In genomic region chr2:20668470-20668869, GRCh38 we compare ENCODE assay signal across 22 cellular contexts. TPM values are rescaled to one million over a fixed set of nuclear protein-coding genes. Genes with fewer than 3 reads are reported as not detected.
DNase-seq lines count a peak whose midpoint lies in the region; ATAC-seq and TF ChIP-seq lines count a peak whose summit lies in the region.
"Had no signal": no experiment of that assay in that cellular context is flagged by ENCODE, and none has a peak within 500 bp of the region (broad histone marks: within the 10 kb centered on the region; RNA-seq: fewer than 3 reads in every experiment).

No MANE protein-coding gene starts in this region.

- H3K27me3 Mint-ChIP-seq in WTC11 (ENCODE audit: low read depth) = peaks cover 96% of the 10 kb centered on the region
- peaks cover 32 to 51% (median 36%) of the 10 kb centered on the region in 3 donors for H3K27me3 Mint-ChIP-seq in immature natural killer cell (ENCODE audit: low read depth in 3 of 3)
- no peaks in the 10 kb centered on the region for H3K27me3 Mint-ChIP-seq in stimulated activated memory B cell treated with anti-CD40 and anti-IgM and Interleukin-4, amounts not matched to agents 10 μg/mL and 1 μg/mL and 100 μg/mL, for 72 hours

- H4K20me1 ChIP-seq in SK-N-SH (ENCODE audit: insufficient read depth) = no peaks in the 10 kb centered on the region

- H3K79me2 ChIP-seq in SK-N-SH (ENCODE audit: insufficient read depth) = no peaks in the 10 kb centered on the region
- H3K79me2 ChIP-seq: parathyroid adenoma had no signal

- no peak for TF ChIP-seq EP300 in SK-N-SH (IDR thresholded peaks at IDR 0.05; ENCODE audit: borderline replicate concordance in 1 of 2, low read depth in 1 of 2, low read length in 1 of 2)

- peaks cover 79% of the 10 kb centered on the region for H3K27me3 ChIP-seq in SK-N-SH (ENCODE audit: insufficient read depth)

- no peak for TF ChIP-seq CTCF in SK-N-SH (IDR thresholded peaks at IDR 0.05)
- TF ChIP-seq CTCF in WTC11 (IDR thresholded peaks at IDR 0.05) = no peak

- no peaks in the 10 kb centered on the region for H3K9me2 ChIP-seq in SK-N-SH

- H3K4me1 Mint-ChIP-seq in WTC11 = peaks cover 55% of the 10 kb centered on the region
- H3K4me1 Mint-ChIP-seq in immature natural killer cell = peaks cover 11 to 12% of the 10 kb centered on the region in 2 donors
- peaks cover 83% of the 10 kb centered on the region for H3K4me1 Mint-ChIP-seq in stimulated activated memory B cell treated with anti-CD40 and anti-IgM and Interleukin-4, amounts not matched to agents 10 μg/mL and 1 μg/mL and 100 μg/mL, for 72 hours

- no peaks in the 10 kb centered on the region for H3F3A ChIP-seq in SK-N-SH (replicated peaks; ENCODE audit: insufficient read depth)

- WGBS in SK-N-SH (ENCODE audit: low lambda C conversion rate) = 78% methylated on average over 6 of the region's 6 CpGs

- CTCF ChIA-PET in SK-N-SH (lab: Yijun Ruan, JAX) (interaction anchor here (0.8 to 9.8 kb wide), 6 partner anchors 6 to 449 kb away, joined by 3 to 427 read pairs (median 20); partner anchors contain the start of gene HS1BP3), WTC11 (lab: Charles Lee) (interaction anchor here (0.9 to 8.9 kb wide), 2 partner anchors 6 to 295 kb away, joined by 3 to 329 read pairs; no protein-coding TSS in a partner anchor)

- H3K27ac ChIP-seq in SK-N-SH (ENCODE audit: low read depth in 2 of 2, low read length in 1 of 2) = no peak overlapping the region
- H3K27ac ChIP-seq: 22Rv1; BLaER1 treated with 17β-estradiol and CSF1 and Interleukin-3, amounts not matched to agents 10 nM and 100 nM; brain microvascular endothelial cell; parathyroid adenoma had no signal

- H3K4me1 ChIP-seq in SK-N-SH (ENCODE audit: control insufficient read depth in 1 of 2, insufficient read depth in 2 of 2, low read depth in 1 of 2, low read length in 1 of 2) = peaks cover 0 to 26% of the 10 kb centered on the region in 2 experiments; a peak in 2 of 4 replicates

- H3K4me3 Mint-ChIP-seq in WTC11 (peak overlapping the region; percentile 53), immature natural killer cell (peak overlapping the region in 4 of 5 donors; percentile 55 to 70 (median 64))
- peak overlapping the region; percentile 67 for H3K4me3 Mint-ChIP-seq in stimulated activated memory B cell treated with anti-CD40 and anti-IgM and Interleukin-4, amounts not matched to agents 10 μg/mL and 1 μg/mL and 100 μg/mL, for 72 hours
- H3K4me3 Mint-ChIP-seq: T-helper 1 cell treated with Interleukin-12 subunit alpha and Interleukin-12 subunit beta and Interleukin-4 antibody, amounts not matched to agents 30 μg/mL and 1 μg/mL, for 36 hours had no signal

- H3K9me3 Mint-ChIP-seq in WTC11 = no peaks in the 10 kb centered on the region
- no peaks in the 10 kb centered on the region for H3K9me3 Mint-ChIP-seq in immature natural killer cell
- H3K9me3 Mint-ChIP-seq in stimulated activated memory B cell treated with anti-CD40 and anti-IgM and Interleukin-4, amounts not matched to agents 10 μg/mL and 1 μg/mL and 100 μg/mL, for 72 hours = no peaks in the 10 kb centered on the region
- H3K9me3 Mint-ChIP-seq: activated naive CD4-positive, alpha-beta T cell treated with anti-CD3 and anti-CD28 coated beads, Interleukin-2, amount 10 ng/mL, durations not matched to agents 7 days and 5 days; T-helper 1 cell treated with Interleukin-12 subunit alpha and Interleukin-12 subunit beta and Interleukin-4 antibody, amounts not matched to agents 30 μg/mL and 1 μg/mL, for 36 hours had no signal

- H3K4me3 ChIP-seq in SK-N-SH (ENCODE audit: low read depth in 2 of 2, low read length in 1 of 2) = no peak overlapping the region

- TF ChIP-seq RAD21 in SK-N-SH (IDR thresholded peaks at IDR 0.05; ENCODE audit: low read length) = no peak

- H3K27ac Mint-ChIP-seq in WTC11 = no peak overlapping the region
- H3K27ac Mint-ChIP-seq in immature natural killer cell = no peak overlapping the region
- peak overlapping the region; percentile 55 for H3K27ac Mint-ChIP-seq in stimulated activated memory B cell treated with anti-CD40 and anti-IgM and Interleukin-4, amounts not matched to agents 10 μg/mL and 1 μg/mL and 100 μg/mL, for 72 hours
- H3K27ac Mint-ChIP-seq: activated naive CD4-positive, alpha-beta T cell treated with anti-CD3 and anti-CD28 coated beads, Interleukin-2, amount 10 ng/mL, durations not matched to agents 7 days and 5 days; T-helper 1 cell treated with Interleukin-12 subunit alpha and Interleukin-12 subunit beta and Interleukin-4 antibody, amounts not matched to agents 30 μg/mL and 1 μg/mL, for 36 hours had no signal

- peak; percentile 48 for DNase-seq in SK-N-SH
- no peak for DNase-seq in WTC11 (ENCODE audit: low spot score)
- DNase-seq in immature natural killer cell = no peak
- no peak for DNase-seq in NCI-H748 (lab: John Stamatoyannopoulos, UW; ENCODE audit: unreplicated experiment)
- DNase-seq in GOT3 (lab: John Stamatoyannopoulos, UW) = no peak
- DNase-seq: activated naive CD4-positive, alpha-beta T cell treated with anti-CD3 and anti-CD28 coated beads, Interleukin-2, amount 10 ng/mL, durations not matched to agents 7 days and 5 days; brain microvascular endothelial cell; DND-41; esophagus squamous epithelium; islet precursor cell; KG1; NCI-H1105 treated with DMSO at 0.1 percent for 48 hours; RPMI8226 had no signal

- ATAC-seq in SK-N-SH treated with all-trans-retinoic acid at 6 μM for 48 hours (no peak), WTC11 (no peak), HG03135 (IDR thresholded peaks at IDR 0.05; ENCODE audit: unreplicated experiment) (no peak)
- ATAC-seq in stimulated activated memory B cell treated with anti-CD40 and anti-IgM and Interleukin-4, amounts not matched to agents 10 μg/mL and 1 μg/mL and 100 μg/mL, for 72 hours = no peak
- ATAC-seq: activated CD4-positive, CD25-positive, alpha-beta regulatory T cell treated with anti-CD3 and anti-CD28 coated beads, Interleukin-2, amount 50 U/mL, for 24 hours had no signal

- no peaks in the 10 kb centered on the region for H3K9me3 ChIP-seq in SK-N-SH
- H3K9me3 ChIP-seq: esophagus squamous epithelium, tibial nerve had no signal

- POLR2A ChIA-PET in SK-N-SH (lab: Yijun Ruan, JAX) = no interaction called here
- POLR2A ChIA-PET in WTC11 (lab: Charles Lee) = no interaction called here

- H2AFZ ChIP-seq in SK-N-SH (ENCODE audit: low read depth) = no peak overlapping the region

- H3K9ac ChIP-seq in SK-N-SH = no peak overlapping the region
- H3K9ac ChIP-seq: BLaER1 treated with 17β-estradiol and CSF1 and Interleukin-3, amounts not matched to agents 10 nM and 100 nM; parathyroid adenoma had no signal

- no peak overlapping the region for H3K4me2 ChIP-seq in SK-N-SH

- no peaks in the 10 kb centered on the region for H3K36me3 ChIP-seq in SK-N-SH (replicated peaks in 1 of 2; ENCODE audit: control insufficient read depth in 1 of 2, insufficient read depth in 2 of 2, low read length in 1 of 2)
- H3K36me3 ChIP-seq: BLaER1 treated with 17β-estradiol and CSF1 and Interleukin-3, amounts not matched to agents 10 nM and 100 nM; brain microvascular endothelial cell; esophagus squamous epithelium; tibial nerve had no signal

- H3K36me3 Mint-ChIP-seq in WTC11 (no peaks in the 10 kb centered on the region), immature natural killer cell (no peaks in the 10 kb centered on the region)
- H3K36me3 Mint-ChIP-seq in stimulated activated memory B cell treated with anti-CD40 and anti-IgM and Interleukin-4, amounts not matched to agents 10 μg/mL and 1 μg/mL and 100 μg/mL, for 72 hours = no peaks in the 10 kb centered on the region

TF ChIP-seq in SK-N-SH, 30 proteins besides CTCF, POLR2A, EP300 and RAD21 (continues in another document):
- TF ChIP-seq MXI1 (IDR thresholded peaks at IDR 0.05; ENCODE audit: low read depth, low read length) = no peak
- TF ChIP-seq ELF1 (IDR thresholded peaks at IDR 0.05) = no peak
- TF ChIP-seq CHD2 (IDR thresholded peaks at IDR 0.05; ENCODE audit: low read length, partially characterized antibody) = no peak
- no peak for TF ChIP-seq RXRA (IDR thresholded peaks at IDR 0.05; ENCODE audit: borderline replicate concordance, low read depth)

TF ChIP-seq in SK-N-SH treated with all-trans-retinoic acid at 6 μM for 48 hours, 23 proteins besides CTCF, POLR2A, EP300 and RAD21 (continues in another document):
- TF ChIP-seq ARNTL (CRISPR knock-in tag; IDR thresholded peaks at IDR 0.05; ENCODE audit: borderline replicate concordance, low read depth) (no peak), ESRRG (CRISPR knock-in tag; IDR thresholded peaks at IDR 0.05) (no peak)

TF ChIP-seq in WTC11, 78 proteins besides CTCF, POLR2A, EP300 and RAD21 (continues in another document):
- TF ChIP-seq, protein P1, sequence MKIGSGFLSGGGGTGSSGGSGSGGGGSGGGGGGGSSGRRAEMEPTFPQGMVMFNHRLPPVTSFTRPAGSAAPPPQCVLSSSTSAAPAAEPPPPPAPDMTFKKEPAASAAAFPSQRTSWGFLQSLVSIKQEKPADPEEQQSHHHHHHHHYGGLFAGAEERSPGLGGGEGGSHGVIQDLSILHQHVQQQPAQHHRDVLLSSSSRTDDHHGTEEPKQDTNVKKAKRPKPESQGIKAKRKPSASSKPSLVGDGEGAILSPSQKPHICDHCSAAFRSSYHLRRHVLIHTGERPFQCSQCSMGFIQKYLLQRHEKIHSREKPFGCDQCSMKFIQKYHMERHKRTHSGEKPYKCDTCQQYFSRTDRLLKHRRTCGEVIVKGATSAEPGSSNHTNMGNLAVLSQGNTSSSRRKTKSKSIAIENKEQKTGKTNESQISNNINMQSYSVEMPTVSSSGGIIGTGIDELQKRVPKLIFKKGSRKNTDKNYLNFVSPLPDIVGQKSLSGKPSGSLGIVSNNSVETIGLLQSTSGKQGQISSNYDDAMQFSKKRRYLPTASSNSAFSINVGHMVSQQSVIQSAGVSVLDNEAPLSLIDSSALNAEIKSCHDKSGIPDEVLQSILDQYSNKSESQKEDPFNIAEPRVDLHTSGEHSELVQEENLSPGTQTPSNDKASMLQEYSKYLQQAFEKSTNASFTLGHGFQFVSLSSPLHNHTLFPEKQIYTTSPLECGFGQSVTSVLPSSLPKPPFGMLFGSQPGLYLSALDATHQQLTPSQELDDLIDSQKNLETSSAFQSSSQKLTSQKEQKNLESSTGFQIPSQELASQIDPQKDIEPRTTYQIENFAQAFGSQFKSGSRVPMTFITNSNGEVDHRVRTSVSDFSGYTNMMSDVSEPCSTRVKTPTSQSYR (CRISPR knock-in tag; IDR thresholded peaks at IDR 0.05) = no peak
- TF ChIP-seq ELF4 (CRISPR knock-in tag; IDR thresholded peaks at IDR 0.05; ENCODE audit: low read depth) = no peak

RNA-seq across cellular contexts. Expression of gene GDF7, which starts 1.5 kb away (rescaled TPM):
- polyA plus RNA-seq in SK-N-SH (2012; rRNA removed) (0.02 and 0.03 TPM in 2 replicates), immature natural killer cell (not detected)
- 0.04 TPM in 2 replicates for polyA plus RNA-seq in SK-N-SH (2012; cell fraction: cytosol; rRNA removed)
- 0.19 TPM in 2 replicates for polyA plus RNA-seq in SK-N-SH (2012; cell fraction: nucleus; rRNA removed)
- total RNA-seq in WTC11 (2021) = 0.18 to 0.55 TPM (median 0.23 TPM) in 3 replicates

RNA-seq across cellular contexts. Expression of gene HS1BP3, which starts 17.6 kb away (rescaled TPM):
- polyA plus RNA-seq in SK-N-SH (2012; rRNA removed) (18.7 and 20.1 TPM in 2 replicates), immature natural killer cell (10 to 100 TPM; 19.2 to 31.1 (median 25.3) TPM)
- 9.8 and 14.2 TPM in 2 replicates for polyA plus RNA-seq in SK-N-SH (2012; cell fraction: cytosol; rRNA removed)
- polyA plus RNA-seq in SK-N-SH (2012; cell fraction: nucleus; rRNA removed) = 47.9 and 49.4 TPM in 2 replicates
- total RNA-seq in WTC11 (2021) = 17.9 to 20.1 TPM (median 19.8 TPM) in 3 replicates
